10 cellular contexts compared by ENCODE assay signal in genomic region chr7:39428221-39428620, GRCh38.
A peak's percentile ranks its signal among the peaks of the same experiment; 100 is the strongest.
DNase-seq lines count a peak whose midpoint lies in the region; ATAC-seq lines count a peak whose summit lies in the region.
"Had no signal": no experiment of that assay in that cellular context is flagged by ENCODE, and none has a peak within 500 bp of the region (broad histone marks: within the 10 kb centered on the region; RNA-seq: fewer than 3 reads in every experiment).

No MANE protein-coding gene starts in this region.

- ATAC-seq in HG03469 (IDR thresholded peaks at IDR 0.05; ENCODE audit: unreplicated experiment) (no peak), left ventricle myocardium superior (no peak)

- DNase-seq in AG20443 (ENCODE audit: low spot score): peak; percentile 85
- peak; percentile 88 for DNase-seq in M059J (ENCODE audit: low read depth)
- peak; percentile 30 for DNase-seq in dedifferentiated amniotic fluid mesenchymal stem cell (ENCODE audit: extremely low spot score)
- peak; percentile 64 for DNase-seq in kidney tubule cell (ENCODE audit: low spot score)
- DNase-seq in left ventricle myocardium superior: no peak
- no peak for DNase-seq in stimulated activated CD4-positive, alpha-beta T cell treated with anti-CD3 and anti-CD28 coated beads, Interleukin-12 subunit alpha, Interleukin-12 subunit beta, amount 100 ng/mL, for 4 hours
- DNase-seq in activated naive CD4-positive, alpha-beta T cell treated with anti-CD3 and anti-CD28 coated beads, Interleukin-2, amount 50 U/mL, for 16 hours: no peak
- DNase-seq: stimulated activated CD4-positive, alpha-beta T cell treated with anti-CD3 and anti-CD28 coated beads, Interleukin-2, amount 100 ng/mL, for 24 hours; T-helper 2 cell had no signal

- intact Hi-C loops in left ventricle myocardium superior (cut with micrococcal nuclease): no loop called here

Comparison
In these comparisons a context has a peak if more than half of its experiments do, and no peak if none do; other contexts are left out.
1. DNase-seq: peak in AG20443 (single experiment), M059J (single experiment), dedifferentiated amniotic fluid mesenchymal stem cell (single experiment) and kidney tubule cell (single experiment); none in left ventricle myocardium superior (single experiment), stimulated activated CD4-positive, alpha-beta T cell treated with anti-CD3 and anti-CD28 coated beads, Interleukin-12 subunit alpha, Interleukin-12 subunit beta, amount 100 ng/mL, for 4 hours (single experiment) and activated naive CD4-positive, alpha-beta T cell treated with anti-CD3 and anti-CD28 coated beads, Interleukin-2, amount 50 U/mL, for 16 hours (single experiment).